ENCODE assay signal across 14 cellular contexts in genomic region chrX:82676386-82676785, GRCh38.
DNase-seq lines count a peak whose midpoint lies in the region; ATAC-seq, FAIRE-seq and TF ChIP-seq lines count a peak whose summit lies in the region.
"Had no signal": no experiment of that assay in that cellular context is flagged by ENCODE, and none has a peak within 500 bp of the region (broad histone marks: within the 10 kb centered on the region; RNA-seq: fewer than 3 reads in every experiment).

No MANE protein-coding gene starts in this region.

- H3K4me2 ChIP-seq in GM12878 (ENCODE audit: control insufficient read depth, insufficient read depth) = no peak overlapping the region

- intact Hi-C loops in GM12878 (cut with micrococcal nuclease; ENCODE audit: unreplicated experiment) (loop anchor here (1.0 to 10.0 kb wide), 2 partner anchors 458 to 722 kb away; no protein-coding TSS in a partner anchor), posterior vena cava (cut with DNase I) (no loop called here)

- TF ChIP-seq EP300 in GM12878 (IDR thresholded peaks at IDR 0.05; ENCODE audit: borderline replicate concordance in 1 of 2, control insufficient read depth in 1 of 2, low read depth in 2 of 2, low read length in 2 of 2) = no peak

- no peaks in the 10 kb centered on the region for H3K4me1 ChIP-seq in GM12878 (ENCODE audit: control insufficient read depth, insufficient read depth, low read length)
- H3K4me1 ChIP-seq: lower lobe of right lung, stomach had no signal

- ATAC-seq in GM12878 (peak; percentile 38; the same call in 2 of the 3 replicates), HG03196 (IDR thresholded peaks at IDR 0.05; ENCODE audit: unreplicated experiment) (no peak), GM18505 (IDR thresholded peaks at IDR 0.05; ENCODE audit: unreplicated experiment) (no peak)
- ATAC-seq: activated naive CD4-positive, alpha-beta T cell treated with anti-CD3 and anti-CD28 coated beads, Interleukin-2, amount 50 U/mL, for 72 hours; lower lobe of right lung had no signal

- TF ChIP-seq RAD21 in GM12878 (IDR thresholded peaks at IDR 0.05; ENCODE audit: insufficient read depth, low read depth, low read length) = peak; percentile 25; the same call in 1 of the 2 replicates

- no peaks in the 10 kb centered on the region for H3K79me2 ChIP-seq in GM12878 (ENCODE audit: control insufficient read depth, insufficient read depth, low read length)

- in situ Hi-C loops in GM12878 (cut with MboI) = no loop called here

- H3K4me3 ChIP-seq in LNCaP clone FGC (ENCODE audit: low read depth, low read length) (no peak overlapping the region), GM12878 (no peak overlapping the region)
- H3K4me3 ChIP-seq: lower lobe of right lung, SK-N-MC, stomach had no signal

- H3K9ac ChIP-seq in GM12878 (ENCODE audit: control insufficient read depth, insufficient read depth, low read length) = no peak overlapping the region

- H4K20me1 ChIP-seq in GM12878 (ENCODE audit: control insufficient read depth, insufficient read depth) = no peaks in the 10 kb centered on the region

- no peak overlapping the region for H2AFZ ChIP-seq in GM12878 (ENCODE audit: control insufficient read depth, low read depth, low read length)

- H3K9me3 ChIP-seq in GM12878 (replicated peaks; ENCODE audit: control insufficient read depth, insufficient read depth, low read length) = no peaks in the 10 kb centered on the region
- H3K9me3 ChIP-seq: lower lobe of right lung had no signal

- SMC1A ChIA-PET in GM12878 (lab: Charles Lee; ENCODE audit: uncharacterized antibody, unreplicated experiment) = interaction anchor here (0.6 to 2.5 kb wide), 19 partner anchors 12 to 959 kb away, joined by 3 to 11 read pairs (median 3); no protein-coding TSS in a partner anchor

- no peak for FAIRE-seq in GM12878 (lab: Jason Lieb, UNC)

- TF ChIP-seq POLR2A in GM12878 (IDR thresholded peaks at IDR 0.05; ENCODE audit: low read depth, low read length) = no peak
- no peak for TF ChIP-seq POLR2A in GM18505 (IDR thresholded peaks at IDR 0.05; ENCODE audit: borderline replicate concordance, extremely low read depth, insufficient read depth, insufficient read length)

- no peak for DNase-seq in LNCaP clone FGC (ENCODE audit: low read depth)
- DNase-seq in GM12878 (ENCODE audit: low read depth, low spot score) = no peak
- DNase-seq in myocyte (ENCODE audit: low read depth) = peak; percentile 3
- no peak for DNase-seq in posterior vena cava (ENCODE audit: low spot score)
- DNase-seq: CD8-positive, alpha-beta memory T cell; lower lobe of right lung; NCI-H1694 treated with DMSO at 0.1 percent for 48 hours; NCI-H748 treated with DMSO at 0.1 percent for 48 hours; stomach had no signal

- POLR2A ChIA-PET in GM12878 (lab: Charles Lee) = no interaction called here

- RAD21 ChIA-PET in GM12878 (lab: Charles Lee; ENCODE audit: unreplicated experiment) = interaction anchor here (0.8 to 2.0 kb wide), 7 partner anchors 14 to 718 kb away, joined by 3 to 20 read pairs (median 3); no protein-coding TSS in a partner anchor

- TF ChIP-seq CTCF in GM12873 (IDR thresholded peaks at IDR 0.05; ENCODE audit: insufficient read depth, low read depth, low read length, missing control alignments) (peak; percentile 22), LNCaP clone FGC (IDR thresholded peaks at IDR 0.05; ENCODE audit: control insufficient read depth, extremely low read depth, insufficient read depth) (peak; percentile 17; the same call in 1 of the 2 replicates), GM12878 (IDR thresholded peaks at IDR 0.05 in 2 of 3, conservative IDR thresholded peaks at IDR 0.05 in 1 of 3; ENCODE audit: control insufficient read depth in 2 of 3, extremely low read depth in 1 of 3, insufficient read depth in 1 of 3, low read depth in 3 of 3, low read length in 3 of 3) (peak in 1 of 3 experiments; percentile 21; a peak in 2 of 6 replicates)

- no peaks in the 10 kb centered on the region for H3K27me3 ChIP-seq in GM12878 (replicated peaks in 1 of 2; ENCODE audit: control insufficient read depth in 2 of 2, insufficient read depth in 2 of 2, low read length in 1 of 2)
- H3K27me3 ChIP-seq: stomach had no signal

- 30% methylated on average over 2 of the region's 2 CpGs for WGBS in GM12878 (ENCODE audit: insufficient coverage, insufficient replicate concordance, low lambda C conversion rate, missing lambda C conversion rate)

- no peak overlapping the region for H3K27ac ChIP-seq in GM12878 (ENCODE audit: control insufficient read depth, insufficient read depth)
- H3K27ac ChIP-seq: lower lobe of right lung, SK-N-MC, stomach had no signal

- BruUV-seq in GM12878 (replicated peaks; lab: Mats Ljungman, UMichigan) = no TSS peak

- CTCF ChIA-PET in GM12878 (lab: Yijun Ruan, JAX) = interaction anchor here (0.7 to 3.9 kb wide), 22 partner anchors 8 to 959 kb away, joined by 3 to 42 read pairs (median 4); no protein-coding TSS in a partner anchor

- no peaks in the 10 kb centered on the region for H3K36me3 ChIP-seq in GM12878 (ENCODE audit: control insufficient read depth in 2 of 2, insufficient read depth in 2 of 2, low read length in 1 of 2)
- H3K36me3 ChIP-seq: lower lobe of right lung, stomach had no signal

TF ChIP-seq in GM12878, 131 proteins besides CTCF, POLR2A, EP300 and RAD21:
- TF ChIP-seq SIX5 (IDR thresholded peaks at IDR 0.05; ENCODE audit: low read depth, low read length, severe bottlenecking) (no peak), NRF1 (conservative IDR thresholded peaks at IDR 0.05; ENCODE audit: low read depth, low read length) (no peak), SUZ12 (IDR thresholded peaks at IDR 0.05; ENCODE audit: unreplicated experiment) (no peak), CREB1 (IDR thresholded peaks at IDR 0.05; ENCODE audit: low read depth) (no peak), RFX5 (IDR thresholded peaks at IDR 0.05; ENCODE audit: low read depth, low read length) (no peak), PAX5 (IDR thresholded peaks at IDR 0.05; ENCODE audit: borderline replicate concordance, low read depth, low read length) (no peak), EGR1 (IDR thresholded peaks at IDR 0.05; ENCODE audit: borderline replicate concordance in 1 of 2, low read depth in 2 of 2, low read length in 2 of 2) (no peak), ZBTB33 (IDR thresholded peaks at IDR 0.05) (no peak), POLR2AphosphoS2 (IDR thresholded peaks at IDR 0.05; ENCODE audit: low read depth, low read length) (no peak), E4F1 (IDR thresholded peaks at IDR 0.05; ENCODE audit: borderline replicate concordance, partially characterized antibody) (no peak), KAT2A (conservative IDR thresholded peaks at IDR 0.05; ENCODE audit: control insufficient read depth, low read depth, low read length) (no peak), JUNB (IDR thresholded peaks at IDR 0.05) (no peak)
